Comparison of ENCODE assay signal across 8 cellular contexts in genomic region chr2:39968037-39968436, GRCh38.
"Had no signal": no experiment of that assay in that cellular context is flagged by ENCODE, and none has a peak within 500 bp of the region (broad histone marks: within the 10 kb centered on the region; RNA-seq: fewer than 3 reads in every experiment).

No MANE protein-coding gene starts in this region.

- H3K4me1 Mint-ChIP-seq: IgD-negative memory B cell had no signal

- DNase-seq: GOT3, H7, HFFc6, KBM-7 had no signal

- FAIRE-seq: HTR-8/SVneo had no signal

- ATAC-seq: HCT116 had no signal

- H3K4me3 Mint-ChIP-seq: HFFc6, IgD-negative memory B cell had no signal

- H3K27ac Mint-ChIP-seq: HFFc6, IgD-negative memory B cell had no signal

- H3K27me3 Mint-ChIP-seq: IgD-negative memory B cell had no signal

- H3K36me3 Mint-ChIP-seq: IgD-negative memory B cell had no signal

- H3K9me3 ChIP-seq: HAP-1 had no signal

- H3K36me3 ChIP-seq: HAP-1 had no signal

- H3K4me3 ChIP-seq: HAP-1 had no signal
